1 cellular context compared by ENCODE assay signal in the genomic region with DNA sequence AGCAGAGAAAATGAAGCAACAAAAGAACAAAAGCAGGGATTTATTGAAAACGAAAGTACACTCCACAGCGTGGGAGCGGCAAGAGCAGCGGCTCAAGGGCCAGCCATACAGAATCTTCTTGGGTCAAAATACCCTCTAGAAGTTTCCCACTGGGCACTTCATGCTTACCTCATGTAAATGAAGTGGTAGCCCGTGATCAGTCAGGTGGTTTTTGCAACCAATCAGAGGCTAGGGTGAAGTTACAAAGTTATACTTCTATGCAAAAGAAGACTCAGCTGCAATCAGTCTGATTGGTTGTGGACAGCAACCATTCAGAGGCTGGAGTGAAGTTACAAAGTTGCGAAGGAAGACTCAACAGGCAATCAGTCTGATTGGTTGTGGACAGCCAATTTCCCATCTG.
TF ChIP-seq lines count a peak whose summit lies in the region.

No MANE protein-coding gene starts in this region.

TF ChIP-seq in A549, 52 proteins besides CTCF, POLR2A, EP300 and RAD21 (continued from another document):
- TF ChIP-seq, protein P1, sequence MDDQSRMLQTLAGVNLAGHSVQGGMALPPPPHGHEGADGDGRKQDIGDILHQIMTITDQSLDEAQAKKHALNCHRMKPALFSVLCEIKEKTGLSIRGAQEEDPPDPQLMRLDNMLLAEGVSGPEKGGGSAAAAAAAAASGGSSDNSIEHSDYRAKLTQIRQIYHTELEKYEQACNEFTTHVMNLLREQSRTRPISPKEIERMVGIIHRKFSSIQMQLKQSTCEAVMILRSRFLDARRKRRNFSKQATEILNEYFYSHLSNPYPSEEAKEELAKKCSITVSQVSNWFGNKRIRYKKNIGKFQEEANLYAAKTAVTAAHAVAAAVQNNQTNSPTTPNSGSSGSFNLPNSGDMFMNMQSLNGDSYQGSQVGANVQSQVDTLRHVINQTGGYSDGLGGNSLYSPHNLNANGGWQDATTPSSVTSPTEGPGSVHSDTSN (IDR thresholded peaks at IDR 0.05): no peak
- TF ChIP-seq MYC (IDR thresholded peaks at IDR 0.05; ENCODE audit: borderline replicate concordance, low read length) (no peak), NFE2L2 (conservative IDR thresholded peaks at IDR 0.05; ENCODE audit: low read length) (no peak)
